Comparison of ENCODE assay signal across 13 cellular contexts in genomic region chr18:79643049-79643765, GRCh38. TPM values are rescaled to one million over a fixed set of nuclear protein-coding genes. Genes with fewer than 3 reads are reported as not detected.
DNase-seq lines count a peak whose midpoint lies in the region; ATAC-seq and TF ChIP-seq lines count a peak whose summit lies in the region.
"Had no signal": no experiment of that assay in that cellular context is flagged by ENCODE, and none has a peak within 500 bp of the region (broad histone marks: within the 10 kb centered on the region; RNA-seq: fewer than 3 reads in every experiment).

No MANE protein-coding gene starts in this region.

- no peaks in the 10 kb centered on the region for H3K36me3 ChIP-seq in H7 (replicated peaks; ENCODE audit: control insufficient read depth, insufficient read depth, low read length)
- H3K36me3 ChIP-seq in MG63, result no peaks in the 10 kb centered on the region
- H3K36me3 ChIP-seq in GM23248 (ENCODE audit: low read depth), result no peaks in the 10 kb centered on the region

- peak overlapping the region; percentile 76 for H3K27ac Mint-ChIP-seq in activated B cell treated with CpG ODN at 0.5 μM for 24 hours
- H3K27ac Mint-ChIP-seq: activated CD4-positive, alpha-beta T cell treated with anti-CD3 and anti-CD28 coated beads, Interleukin-2, amount 10 ng/mL, durations not matched to agents 24 days and 14 days; activated T-helper 1 cell treated with anti-CD3 and anti-CD28 coated beads, Interleukin-12 subunit alpha, Interleukin-12 subunit beta, Interleukin-2, Interleukin-4 antibody, amounts not matched to agents 30 ng/mL and 10 ng/mL and 1 ng/mL, durations not matched to agents 14 hours and 24 hours and 36 hours; CD4-positive, alpha-beta memory T cell; HFFc6 had no signal

- H3K79me2 ChIP-seq in GM23248 (ENCODE audit: insufficient read depth), result no peaks in the 10 kb centered on the region

- H3K27me3 ChIP-seq in H7 (ENCODE audit: control insufficient read depth, insufficient read depth, low read length), result no peaks in the 10 kb centered on the region
- H3K27me3 ChIP-seq in MG63, result no peaks in the 10 kb centered on the region
- peaks cover 13% of the 10 kb centered on the region; the same call in 1 of the 2 replicates for H3K27me3 ChIP-seq in GM23248 (replicated peaks; ENCODE audit: insufficient read depth)

- CTCF ChIA-PET in activated B cell treated with CpG ODN at 0.5 μM for 24 hours (lab: Charles Lee), result interaction anchor here (0.8 to 4.6 kb wide), 6 partner anchors 18 to 268 kb away, joined by 3 to 86 read pairs (median 10); no protein-coding TSS in a partner anchor

- H3K4me3 Mint-ChIP-seq in activated B cell treated with CpG ODN at 0.5 μM for 24 hours, result peak overlapping the region; percentile 32
- H3K4me3 Mint-ChIP-seq: activated CD4-positive, alpha-beta T cell treated with anti-CD3 and anti-CD28 coated beads, Interleukin-2, amount 10 ng/mL, durations not matched to agents 24 days and 14 days; activated T-helper 1 cell treated with anti-CD3 and anti-CD28 coated beads, Interleukin-12 subunit alpha, Interleukin-12 subunit beta, Interleukin-2, Interleukin-4 antibody, amounts not matched to agents 30 ng/mL and 10 ng/mL and 1 ng/mL, durations not matched to agents 14 hours and 24 hours and 36 hours; HFFc6; neural crest cell had no signal

- no peak overlapping the region for H3K9ac ChIP-seq in GM23248

- no peaks in the 10 kb centered on the region for H3K4me1 ChIP-seq in GM23248 (ENCODE audit: insufficient read depth)

- peaks cover 24% of the 10 kb centered on the region for H3K4me1 Mint-ChIP-seq in activated B cell treated with CpG ODN at 0.5 μM for 24 hours
- H3K4me1 Mint-ChIP-seq: activated CD4-positive, alpha-beta T cell treated with anti-CD3 and anti-CD28 coated beads, Interleukin-2, amount 10 ng/mL, durations not matched to agents 24 days and 14 days; CD4-positive, alpha-beta memory T cell had no signal

- H4K20me1 ChIP-seq in GM23248 (ENCODE audit: insufficient read depth), result no peaks in the 10 kb centered on the region

- WGBS in GM23248 (ENCODE audit: low coverage in 1 of 2, low lambda C conversion rate in 2 of 2, missing lambda C conversion rate in 2 of 2), 2 experiments, result 63 to 70% methylated on average over 22 to 23 of the region's 23 CpGs

- ATAC-seq in activated B cell treated with CpG ODN at 0.5 μM for 24 hours (ENCODE audit: low read depth), result peak; percentile 62
- ATAC-seq in sciatic nerve, result peak; percentile 29
- no peak for ATAC-seq in HG02763 (IDR thresholded peaks at IDR 0.05; ENCODE audit: unreplicated experiment)

- H3K9me2 ChIP-seq in GM23248 (ENCODE audit: insufficient read depth), result no peaks in the 10 kb centered on the region

- no peak overlapping the region for H3K4me2 ChIP-seq in GM23248 (ENCODE audit: unreplicated experiment)

- DNase-seq in CD1c-positive myeloid dendritic cell (ENCODE audit: extremely low spot score) (peak; percentile 77), H7 (peak; percentile 54), activated B cell treated with CpG ODN at 0.5 μM for 24 hours (peak; percentile 35), sciatic nerve (ENCODE audit: low spot score) (no peak), MG63 (no peak), GM23248 (no peak)
- DNase-seq: cerebellar nuclear complex had no signal

- no peak overlapping the region for H3K4me3 ChIP-seq in H7 (ENCODE audit: insufficient read depth, low read depth, low read length)
- H3K4me3 ChIP-seq in MG63, result no peak overlapping the region
- no peak overlapping the region for H3K4me3 ChIP-seq in GM23248

- H3K36me3 Mint-ChIP-seq in activated B cell treated with CpG ODN at 0.5 μM for 24 hours (ENCODE audit: low read depth), result no peaks in the 10 kb centered on the region
- H3K36me3 Mint-ChIP-seq: CD4-positive, alpha-beta memory T cell had no signal

- TF ChIP-seq CTCF in activated B cell treated with CpG ODN at 0.5 μM for 24 hours (IDR thresholded peaks at IDR 0.05), result no peak

- in situ Hi-C loops in GM23248 (cut with MboI), result loop anchor here (5.0 to 10.0 kb wide), 2 partner anchors 108 to 261 kb away; no protein-coding TSS in a partner anchor

- no peak overlapping the region for H3K27ac ChIP-seq in GM23248

- H3F3A ChIP-seq in GM23248 (ENCODE audit: insufficient read depth), result no peaks in the 10 kb centered on the region

- H3K27me3 Mint-ChIP-seq in activated B cell treated with CpG ODN at 0.5 μM for 24 hours, result no peaks in the 10 kb centered on the region

- intact Hi-C loops in activated B cell treated with CpG ODN at 0.5 μM for 24 hours (cut with micrococcal nuclease), result loop anchor here (5.0 to 10.0 kb wide), 2 partner anchors 176 to 658 kb away; no protein-coding TSS in a partner anchor
- intact Hi-C loops in sciatic nerve (cut with DNase I), result loop anchor here (5.0 kb wide), 1 partner anchor 261 kb away; no protein-coding TSS in a partner anchor

- no peaks in the 10 kb centered on the region for H3K9me3 Mint-ChIP-seq in activated B cell treated with CpG ODN at 0.5 μM for 24 hours
- H3K9me3 Mint-ChIP-seq: activated CD4-positive, alpha-beta T cell treated with anti-CD3 and anti-CD28 coated beads, Interleukin-2, amount 10 ng/mL, durations not matched to agents 24 days and 14 days; activated T-helper 1 cell treated with anti-CD3 and anti-CD28 coated beads, Interleukin-12 subunit alpha, Interleukin-12 subunit beta, Interleukin-2, Interleukin-4 antibody, amounts not matched to agents 30 ng/mL and 10 ng/mL and 1 ng/mL, durations not matched to agents 14 hours and 24 hours and 36 hours; CD4-positive, alpha-beta memory T cell; HFFc6; neural crest cell had no signal

- POLR2A ChIA-PET in activated B cell treated with CpG ODN at 0.5 μM for 24 hours (lab: Charles Lee), result interaction anchor here (0.6 to 1.6 kb wide), 6 partner anchors 18 to 266 kb away, joined by 3 to 7 read pairs (median 3); no protein-coding TSS in a partner anchor

- H3K9me3 ChIP-seq in MG63 (no peaks in the 10 kb centered on the region), GM23248 (ENCODE audit: low read depth) (no peaks in the 10 kb centered on the region)

- no peak overlapping the region for H2AFZ ChIP-seq in GM23248

RNA-seq across cellular contexts. Expression of gene CTDP1, which starts 36.4 kb away (rescaled TPM):
- total RNA-seq in H7 (2014; rRNA removed; shearing (Covaris generic)), result 38.9 and 39.1 TPM in 2 replicates
- total RNA-seq in activated B cell treated with CpG ODN at 0.5 μM for 24 hours (28.1 and 33.8 TPM in 2 replicates), sciatic nerve (15.7 TPM)
- total RNA-seq in MG63 (2014; rRNA removed; shearing (Covaris generic); ENCODE audit: low replicate concordance), result 28.9 and 30.1 TPM in 2 replicates
- total RNA-seq in GM23248 (2014; rRNA removed; shearing (Covaris generic)), result 21.1 and 26.0 TPM in 2 replicates
- 6.7 and 7.6 TPM in 2 replicates for polyA plus RNA-seq in GM23248 (2016; fragmentation: Nextera tagmentation; extraction: Ambion mirVana)

Comparison
In these comparisons a context has a peak if more than half of its experiments do, and no peak if none do; other contexts are left out.
1. DNase-seq: peak in CD1c-positive myeloid dendritic cell (single experiment), H7 (single experiment) and activated B cell treated with CpG ODN at 0.5 μM for 24 hours (single experiment); none in sciatic nerve (single experiment), MG63 (single experiment) and GM23248 (single experiment).